Comparison of ENCODE assay signal across 12 cellular contexts in the genomic region with DNA sequence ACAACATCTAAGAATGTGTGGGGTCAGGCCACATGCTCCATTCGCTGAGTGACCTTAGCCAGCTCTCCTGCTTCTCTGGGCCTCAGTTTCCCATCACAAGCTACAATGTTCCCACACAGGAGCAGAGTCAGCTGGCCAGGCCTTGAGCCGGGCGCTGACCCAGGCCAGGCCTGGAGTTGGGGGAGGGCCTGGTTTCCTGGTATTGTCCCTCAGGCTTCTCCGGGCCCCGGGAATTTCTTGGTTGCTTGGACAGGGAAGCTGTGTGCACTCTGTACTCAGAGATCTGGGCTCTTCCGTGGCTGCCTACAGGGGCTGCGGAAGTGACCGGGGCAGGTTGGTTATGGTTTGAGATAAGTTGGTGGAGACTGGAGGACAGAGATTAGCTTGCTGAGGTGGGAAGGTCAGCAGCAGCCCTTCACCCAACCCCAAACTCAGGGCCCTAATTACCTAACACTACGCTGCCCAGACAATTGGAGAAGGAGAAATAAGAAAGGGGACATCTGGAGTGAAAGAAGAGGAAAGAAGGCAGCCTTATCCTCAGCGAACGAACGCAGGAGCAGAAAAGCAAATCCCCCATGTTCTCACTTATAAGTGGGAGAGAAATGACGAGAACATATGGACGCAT. TPM values are rescaled to one million over a fixed set of nuclear protein-coding genes. Genes with fewer than 3 reads are reported as not detected.
DNase-seq lines count a peak whose midpoint lies in the region; ATAC-seq, FAIRE-seq and TF ChIP-seq lines count a peak whose summit lies in the region.
"Had no signal": no experiment of that assay in that cellular context is flagged by ENCODE, and none has a peak within 500 bp of the region (broad histone marks: within the 10 kb centered on the region; RNA-seq: fewer than 3 reads in every experiment).

No MANE protein-coding gene starts in this region.

- POLR2A ChIA-PET in A549 (lab: Yijun Ruan, JAX) = interaction anchor here (0.7 kb wide), 1 partner anchor 11 kb away, joined by 4 read pairs; no protein-coding TSS in a partner anchor

- H4K20me1 ChIP-seq in neural progenitor cell (ENCODE audit: low read depth) = no peaks in the 10 kb centered on the region

- peak overlapping the region; percentile 64 to 87; a peak in 4 of 6 replicates for H3K27ac ChIP-seq in A549
- H3K27ac ChIP-seq in angular gyrus (ENCODE audit: low read depth, low read length) = peak overlapping the region; percentile 25
- H3K27ac ChIP-seq in heart left ventricle = peak overlapping the region; percentile 83 to 96 (median 91)
- peak overlapping the region; percentile 1 for H3K27ac ChIP-seq in neural progenitor cell
- H3K27ac ChIP-seq in tibial nerve = peak overlapping the region in 2 of 4 donors; percentile 13 to 38

- H3K4me1 ChIP-seq in A549 = peaks cover 83% of the 10 kb centered on the region
- peaks cover 14 to 95% (median 76%) of the 10 kb centered on the region in 12 donors for H3K4me1 ChIP-seq in heart left ventricle
- H3K4me1 ChIP-seq in neural progenitor cell = peaks cover 15% of the 10 kb centered on the region
- H3K4me1 ChIP-seq in tibial nerve = peaks cover 0 to 8% (median 0%) of the 10 kb centered on the region in 4 donors

- intact Hi-C loops in heart left ventricle (cut with DNase I) = no loop called here

- peaks cover 17% of the 10 kb centered on the region for H3K4me1 Mint-ChIP-seq in neural progenitor cell
- H3K4me1 Mint-ChIP-seq in activated CD8-positive, alpha-beta memory T cell treated with anti-CD3 and anti-CD28 coated beads, Interleukin-2, amount 10 ng/mL, durations not matched to agents 7 days and 5 days = peaks cover 12% of the 10 kb centered on the region
- peaks cover 0 to under 1% of the 10 kb centered on the region in 2 donors for H3K4me1 Mint-ChIP-seq in stimulated activated naive B cell treated with anti-CD40 and anti-IgM and Interleukin-4, amounts not matched to agents 10 μg/mL and 1 μg/mL and 100 μg/mL, for 72 hours

- H3K27me3 ChIP-seq in heart left ventricle = no peaks in the 10 kb centered on the region
- H3K27me3 ChIP-seq in neural progenitor cell = peaks cover 3% of the 10 kb centered on the region
- no peaks in the 10 kb centered on the region for H3K27me3 ChIP-seq in tibial nerve

- CTCF ChIA-PET in A549 (lab: Yijun Ruan, JAX) = interaction anchor here (1.5 to 32.6 kb wide), 5 partner anchors 15 to 99 kb away, joined by 3 to 818 read pairs (median 38); no protein-coding TSS in a partner anchor
- CTCF ChIA-PET in activated CD8-positive, alpha-beta memory T cell treated with anti-CD3 and anti-CD28 coated beads, Interleukin-2, amount 10 ng/mL, durations not matched to agents 7 days and 5 days (lab: Charles Lee) = no interaction called here

- TF ChIP-seq POLR2A in A549 (IDR thresholded peaks at IDR 0.05; ENCODE audit: low read length) (no peak), heart left ventricle (IDR thresholded peaks at IDR 0.05) (no peak), tibial nerve (IDR thresholded peaks at IDR 0.05) (no peak)

- DNase-seq in A549 (ENCODE audit: low read depth in 1 of 2, low spot score in 1 of 2) (no peak), heart left ventricle (peak; percentile 65 to 80 (median 73)), neural progenitor cell (ENCODE audit: low spot score) (no peak), tibial nerve (ENCODE audit: low spot score in 2 of 2) (no peak), NCI-H187 treated with DMSO at 0.1 percent for 48 hours (lab: John Stamatoyannopoulos, UW) (no peak)
- no peak for DNase-seq in activated CD8-positive, alpha-beta memory T cell treated with anti-CD3 and anti-CD28 coated beads, Interleukin-2, amount 10 ng/mL, durations not matched to agents 7 days and 5 days
- DNase-seq in stimulated activated naive B cell treated with anti-CD40 and anti-IgM and Interleukin-4, amounts not matched to agents 10 μg/mL and 1 μg/mL and 100 μg/mL, for 72 hours = no peak
- DNase-seq: activated CD4-positive, alpha-beta memory T cell treated with anti-CD3 and anti-CD28 coated beads, Interleukin-2, amount 10 ng/mL, durations not matched to agents 7 days and 5 days; activated naive CD4-positive, alpha-beta T cell had no signal

- no peak for TF ChIP-seq EP300 in A549 (IDR thresholded peaks at IDR 0.05)
- peak in 1 of 2 donors; percentile 31 for TF ChIP-seq EP300 in tibial nerve (IDR thresholded peaks at IDR 0.05)

- H3K9me3 Mint-ChIP-seq in neural progenitor cell = no peaks in the 10 kb centered on the region
- no peaks in the 10 kb centered on the region for H3K9me3 Mint-ChIP-seq in activated CD8-positive, alpha-beta memory T cell treated with anti-CD3 and anti-CD28 coated beads, Interleukin-2, amount 10 ng/mL, durations not matched to agents 7 days and 5 days (ENCODE audit: low read depth)
- no peaks in the 10 kb centered on the region for H3K9me3 Mint-ChIP-seq in stimulated activated naive B cell treated with anti-CD40 and anti-IgM and Interleukin-4, amounts not matched to agents 10 μg/mL and 1 μg/mL and 100 μg/mL, for 72 hours
- H3K9me3 Mint-ChIP-seq: activated CD4-positive, alpha-beta memory T cell treated with anti-CD3 and anti-CD28 coated beads, Interleukin-2, amount 10 ng/mL, durations not matched to agents 7 days and 5 days had no signal

- peak overlapping the region; percentile 88 for H3K27ac Mint-ChIP-seq in neural progenitor cell
- no peak overlapping the region for H3K27ac Mint-ChIP-seq in activated CD8-positive, alpha-beta memory T cell treated with anti-CD3 and anti-CD28 coated beads, Interleukin-2, amount 10 ng/mL, durations not matched to agents 7 days and 5 days
- H3K27ac Mint-ChIP-seq in stimulated activated naive B cell treated with anti-CD40 and anti-IgM and Interleukin-4, amounts not matched to agents 10 μg/mL and 1 μg/mL and 100 μg/mL, for 72 hours = no peak overlapping the region
- H3K27ac Mint-ChIP-seq: activated CD4-positive, alpha-beta memory T cell treated with anti-CD3 and anti-CD28 coated beads, Interleukin-2, amount 10 ng/mL, durations not matched to agents 7 days and 5 days had no signal

- H3K4me3 ChIP-seq in A549 = no peak overlapping the region
- peak overlapping the region in 4 of 12 donors; percentile 2 to 16 (median 6) for H3K4me3 ChIP-seq in heart left ventricle
- H3K4me3 ChIP-seq in neural progenitor cell = no peak overlapping the region
- H3K4me3 ChIP-seq in tibial nerve = no peak overlapping the region

- no peak overlapping the region for H3K4me3 Mint-ChIP-seq in neural progenitor cell
- H3K4me3 Mint-ChIP-seq in activated CD8-positive, alpha-beta memory T cell treated with anti-CD3 and anti-CD28 coated beads, Interleukin-2, amount 10 ng/mL, durations not matched to agents 7 days and 5 days = no peak overlapping the region
- no peak overlapping the region for H3K4me3 Mint-ChIP-seq in stimulated activated naive B cell treated with anti-CD40 and anti-IgM and Interleukin-4, amounts not matched to agents 10 μg/mL and 1 μg/mL and 100 μg/mL, for 72 hours
- H3K4me3 Mint-ChIP-seq: activated CD4-positive, alpha-beta memory T cell treated with anti-CD3 and anti-CD28 coated beads, Interleukin-2, amount 10 ng/mL, durations not matched to agents 7 days and 5 days had no signal

- no peak for FAIRE-seq in A549 (lab: Jason Lieb, UNC)
- FAIRE-seq: A204.1 had no signal

- H3K9me3 ChIP-seq in A549 (no peaks in the 10 kb centered on the region), heart left ventricle (no peaks in the 10 kb centered on the region), neural progenitor cell (ENCODE audit: low read depth) (no peaks in the 10 kb centered on the region), tibial nerve (no peaks in the 10 kb centered on the region)

- WGBS in A549 (ENCODE audit: missing lambda C conversion rate) = 84% methylated on average over 13 of the region's 14 CpGs
- WGBS in heart left ventricle, 4 donors = 25 to 31% (median 29%) methylated on average over 13 to 14 of the region's 14 CpGs
- WGBS in tibial nerve, 2 donors = 72 to 73% methylated on average over 13 of the region's 14 CpGs

- H3K36me3 ChIP-seq in heart left ventricle = peaks cover 0 to 71% (median 39%) of the 10 kb centered on the region in 9 donors
- H3K36me3 ChIP-seq in neural progenitor cell = no peaks in the 10 kb centered on the region
- no peaks in the 10 kb centered on the region for H3K36me3 ChIP-seq in tibial nerve

- peak overlapping the region; percentile 84 for H3K4me2 ChIP-seq in A549
- H3K4me2 ChIP-seq in neural progenitor cell = peak overlapping the region; percentile 35

- H3K79me2 ChIP-seq in neural progenitor cell (ENCODE audit: low read depth) = no peaks in the 10 kb centered on the region

- TF ChIP-seq CTCF in A549 (IDR thresholded peaks at IDR 0.05) = no peak
- TF ChIP-seq CTCF in heart left ventricle (IDR thresholded peaks at IDR 0.05) = no peak
- no peak for TF ChIP-seq CTCF in neural progenitor cell (IDR thresholded peaks at IDR 0.05)
- TF ChIP-seq CTCF in tibial nerve (IDR thresholded peaks at IDR 0.05) = no peak

- H3K36me3 Mint-ChIP-seq in neural progenitor cell = no peaks in the 10 kb centered on the region
- no peaks in the 10 kb centered on the region for H3K36me3 Mint-ChIP-seq in activated CD8-positive, alpha-beta memory T cell treated with anti-CD3 and anti-CD28 coated beads, Interleukin-2, amount 10 ng/mL, durations not matched to agents 7 days and 5 days
- no peaks in the 10 kb centered on the region for H3K36me3 Mint-ChIP-seq in stimulated activated naive B cell treated with anti-CD40 and anti-IgM and Interleukin-4, amounts not matched to agents 10 μg/mL and 1 μg/mL and 100 μg/mL, for 72 hours

- H3K27me3 Mint-ChIP-seq in neural progenitor cell (ENCODE audit: insufficient read depth, low read depth) = peaks cover 7% of the 10 kb centered on the region
- peaks cover 13% of the 10 kb centered on the region for H3K27me3 Mint-ChIP-seq in activated CD8-positive, alpha-beta memory T cell treated with anti-CD3 and anti-CD28 coated beads, Interleukin-2, amount 10 ng/mL, durations not matched to agents 7 days and 5 days
- peaks cover 6% of the 10 kb centered on the region in 2 donors for H3K27me3 Mint-ChIP-seq in stimulated activated naive B cell treated with anti-CD40 and anti-IgM and Interleukin-4, amounts not matched to agents 10 μg/mL and 1 μg/mL and 100 μg/mL, for 72 hours

- TF ChIP-seq RAD21 in A549 (conservative IDR thresholded peaks at IDR 0.05 in 1 of 2, IDR thresholded peaks at IDR 0.05 in 1 of 2) = no peak

- no peak overlapping the region for H3K9ac ChIP-seq in neural progenitor cell

- peak overlapping the region; percentile 22 for H2AFZ ChIP-seq in neural progenitor cell (replicated peaks)

- no peaks in the 10 kb centered on the region for H3F3A ChIP-seq in neural progenitor cell (ENCODE audit: low read depth)

- ATAC-seq in A549 (no peak), heart left ventricle (peak; percentile 22 to 79 (median 34))
- no peak for ATAC-seq in activated CD8-positive, alpha-beta memory T cell treated with anti-CD3 and anti-CD28 coated beads, Interleukin-2, amount 10 ng/mL, durations not matched to agents 7 days and 5 days
- ATAC-seq in stimulated activated naive B cell treated with anti-CD40 and anti-IgM and Interleukin-4, amounts not matched to agents 10 μg/mL and 1 μg/mL and 100 μg/mL, for 72 hours (replicated peaks) = no peak
- ATAC-seq: Panc1 had no signal

RNA-seq across cellular contexts. Expression of gene TGM2, which starts 6.3 kb away (rescaled TPM):
- polyA plus RNA-seq in A549 (2011; rRNA removed) (173 TPM in 2 replicates), A549 (2017; fragmentation: RNase III; extraction: RNeasy Plus Mini Kit Qiagen cat#74134 plus additional on column Dnase treatment) (348 to 469 TPM (median 441 TPM) in 3 replicates), heart left ventricle (100 to 1,000 TPM; 211 to 972 TPM)
- polyA plus RNA-seq in A549 (2012; cell fraction: cytosol; rRNA removed) = 164 and 192 TPM in 2 replicates
- 241 and 325 TPM in 2 replicates for polyA plus RNA-seq in A549 (2012; cell fraction: nucleus; rRNA removed)
- 181 and 216 TPM in 2 replicates for polyA minus RNA-seq in A549 (2011; rRNA and poly(A)+ RNA removed)
- total RNA-seq in heart left ventricle (1,000 to 10,000 TPM in 1 of 9 donors, 100 to 1,000 TPM in 8; 271 to 1,146 (median 567) TPM), neural progenitor cell (ENCODE audit: low replicate concordance) (0.22 and 0.28 TPM in 2 replicates), tibial nerve (10 to 100 TPM; 17.0 to 87.6 (median 55.8) TPM)
- total RNA-seq in activated CD8-positive, alpha-beta memory T cell treated with anti-CD3 and anti-CD28 coated beads, Interleukin-2, amount 10 ng/mL, durations not matched to agents 7 days and 5 days = under 1 TPM; 0.35 TPM

Comparison
In these comparisons a context has a peak if more than half of its experiments do, and no peak if none do; other contexts are left out.
1. ATAC-seq: peak in heart left ventricle (4 of 4); none in A549 (0 of 2), activated CD8-positive, alpha-beta memory T cell treated with anti-CD3 and anti-CD28 coated beads, Interleukin-2, amount 10 ng/mL, durations not matched to agents 7 days and 5 days (single experiment) and stimulated activated naive B cell treated with anti-CD40 and anti-IgM and Interleukin-4, amounts not matched to agents 10 μg/mL and 1 μg/mL and 100 μg/mL, for 72 hours (0 of 2).
2. DNase-seq: peak in heart left ventricle (5 of 5); none in A549 (0 of 2), neural progenitor cell (single experiment), tibial nerve (0 of 2), activated CD8-positive, alpha-beta memory T cell treated with anti-CD3 and anti-CD28 coated beads, Interleukin-2, amount 10 ng/mL, durations not matched to agents 7 days and 5 days (single experiment), stimulated activated naive B cell treated with anti-CD40 and anti-IgM and Interleukin-4, amounts not matched to agents 10 μg/mL and 1 μg/mL and 100 μg/mL, for 72 hours (single experiment) and NCI-H187 treated with DMSO at 0.1 percent for 48 hours (single experiment).
3. RNA of gene TGM2, which starts 6.3 kb away (total RNA-seq): 271 to 1,146 TPM in heart left ventricle and 17.0 to 87.6 TPM in tibial nerve; 0.35 TPM in activated CD8-positive, alpha-beta memory T cell treated with anti-CD3 and anti-CD28 coated beads, Interleukin-2, amount 10 ng/mL, durations not matched to agents 7 days and 5 days and 0.22 to 0.28 TPM in neural progenitor cell; every median in the first group is over 10 times any median in the second.